ENCODE assay signal across 8 cellular contexts in the genomic region with DNA sequence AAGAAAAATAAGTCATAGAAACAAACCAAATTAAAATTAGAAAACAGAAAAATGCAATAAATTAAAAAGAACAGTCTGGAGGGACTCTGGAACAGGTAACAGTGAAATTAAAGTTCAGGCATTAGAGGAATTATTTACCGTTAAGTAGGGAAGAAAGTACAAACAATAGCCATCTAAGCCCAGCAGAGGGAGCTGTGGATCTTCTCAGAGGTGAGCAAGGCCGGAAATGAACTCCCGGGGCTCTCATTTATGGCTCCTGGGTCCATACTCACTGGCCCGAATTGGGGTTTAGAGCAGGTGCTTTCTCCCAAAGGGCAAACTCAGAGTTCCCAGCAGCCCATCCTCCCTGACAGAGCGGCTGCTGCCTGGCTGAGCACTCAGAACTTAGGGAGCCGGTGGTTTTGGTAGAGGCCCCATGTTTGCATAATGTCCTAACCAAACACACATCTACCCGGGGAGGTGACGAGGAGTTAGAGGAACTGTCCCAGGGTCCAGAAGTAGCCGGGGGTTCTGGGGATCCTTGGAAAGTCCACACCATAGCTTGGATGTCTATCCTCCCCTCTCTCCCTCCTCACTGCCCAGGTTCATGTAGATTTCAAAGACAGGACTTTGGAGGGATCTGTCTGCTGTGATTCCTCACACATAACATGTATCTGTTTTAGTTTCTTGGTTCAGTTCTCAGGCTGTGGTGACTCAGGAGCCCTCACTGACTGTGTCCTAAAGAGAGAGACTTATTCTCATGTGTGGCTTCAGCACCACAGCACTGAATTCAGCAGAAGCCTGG.
DNase-seq lines count a peak whose midpoint lies in the region; ATAC-seq lines count a peak whose summit lies in the region.

No MANE protein-coding gene starts in this region.

- H3K4me1 Mint-ChIP-seq in T-cell, result peaks cover 6 to 12% (median 9%) of the 10 kb centered on the region in 3 donors
- H3K4me1 Mint-ChIP-seq in immature natural killer cell, result peaks cover 6 to 8% of the 10 kb centered on the region in 2 donors

- POLR2A ChIA-PET in T-cell (lab: Charles Lee), result no interaction called here

- H3K4me3 Mint-ChIP-seq in T-cell (peak overlapping the region in 1 of 3 donors; percentile 25), immature natural killer cell (peak overlapping the region in 2 of 5 donors; percentile 10 to 12)

- H3K27me3 Mint-ChIP-seq in T-cell, result peaks cover 12 to 14% of the 10 kb centered on the region in 2 donors
- H3K27me3 Mint-ChIP-seq in immature natural killer cell (ENCODE audit: low read depth in 3 of 3), result peaks cover 0 to 7% (median 0%) of the 10 kb centered on the region in 3 donors

- ATAC-seq in GM21786 (IDR thresholded peaks at IDR 0.05; ENCODE audit: unreplicated experiment) (peak; percentile 53), T-cell (replicated peaks in 1 of 4) (peak; percentile 62 to 81 (median 76)), GM21515 (IDR thresholded peaks at IDR 0.05; ENCODE audit: unreplicated experiment) (no peak)

- DNase-seq in DMS53 (lab: John Stamatoyannopoulos, UW) (peak; percentile 90), NCI-H1105 (lab: John Stamatoyannopoulos, UW) (peak; percentile 45), T-cell (peak in 33 of 34 experiments; percentile 10 to 72 (median 47)), amniotic epithelial cell (ENCODE audit: low read depth) (peak; percentile 68), immature natural killer cell (peak; percentile 40 to 56 (median 52))
- DNase-seq in stimulated activated CD4-positive, alpha-beta T cell treated with anti-CD3 and anti-CD28 coated beads, Interleukin-1b, Interleukin-23, amount 100 ng/mL, for 48 hours, result peak; percentile 71

- CTCF ChIA-PET in T-cell (lab: Charles Lee), result no interaction called here

- H3K27ac Mint-ChIP-seq in T-cell (peak overlapping the region in 1 of 2 donors; percentile 31), immature natural killer cell (peak overlapping the region in 2 of 6 donors; percentile 21 to 67)

- H3K36me3 Mint-ChIP-seq in T-cell (no peaks in the 10 kb centered on the region), immature natural killer cell (no peaks in the 10 kb centered on the region)

- H3K9me3 Mint-ChIP-seq in T-cell, result no peaks in the 10 kb centered on the region
- no peaks in the 10 kb centered on the region for H3K9me3 Mint-ChIP-seq in immature natural killer cell
